Comparison of ENCODE assay signal across 1 cellular context in genomic region chr2:64627860-64628841, GRCh38.
TF ChIP-seq lines count a peak whose summit lies in the region.

No MANE protein-coding gene starts in this region.

TF ChIP-seq in K562, 482 proteins besides CTCF, POLR2A, EP300 and RAD21 (continued from another document):
- TF ChIP-seq ZBTB26 (CRISPR knock-in tag; IDR thresholded peaks at IDR 0.05) (no peak), ZMIZ1 (IDR thresholded peaks at IDR 0.05; ENCODE audit: low read depth in 2 of 2, low read length in 2 of 2) (no peak), CBFA2T3 (IDR thresholded peaks at IDR 0.05) (peak; percentile 12; the same call in 1 of the 2 replicates), SMARCA5 (IDR thresholded peaks at IDR 0.05) (peak; percentile 71; the same call in 1 of the 2 replicates), STAG1 (CRISPR knock-in tag; IDR thresholded peaks at IDR 0.05; ENCODE audit: borderline replicate concordance) (no peak), KDM1A (IDR thresholded peaks at IDR 0.05) (peak; percentile 70 to 79), RBM25 (IDR thresholded peaks at IDR 0.05; ENCODE audit: low read depth, low read length, severe bottlenecking) (peak; percentile 92), ZFP36 (IDR thresholded peaks at IDR 0.05; ENCODE audit: low read depth, low read length, partially characterized antibody) (peak; percentile 87), JUNB (CRISPR knock-in tag; conservative IDR thresholded peaks at IDR 0.05) (no peak), ZNF347 (CRISPR knock-in tag; IDR thresholded peaks at IDR 0.05; ENCODE audit: low read depth) (no peak), BCOR (IDR thresholded peaks at IDR 0.05) (peak; percentile 93)
